1 cellular context compared by ENCODE assay signal in the genomic region with DNA sequence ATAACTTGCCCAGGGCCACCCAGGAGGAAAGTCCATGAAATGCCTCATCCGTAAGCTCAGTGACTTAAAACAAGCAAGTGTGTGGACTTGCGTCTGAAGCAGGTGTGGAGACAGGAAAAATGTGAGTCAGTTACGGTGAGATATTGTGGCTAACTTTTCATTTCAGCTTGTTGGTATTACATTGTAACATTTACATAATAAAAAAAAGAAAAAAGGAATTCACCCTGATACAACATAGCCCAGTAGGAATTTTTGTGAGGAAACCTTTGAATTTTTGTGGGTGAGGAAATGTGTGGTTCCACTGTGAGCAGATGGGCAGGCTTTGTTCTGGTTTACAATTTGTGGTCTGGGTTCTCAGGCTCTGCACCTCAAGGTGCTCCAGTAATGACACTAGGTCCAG.
TF ChIP-seq lines count a peak whose summit lies in the region.

No MANE protein-coding gene starts in this region.

TF ChIP-seq in WTC11, 78 proteins besides CTCF, POLR2A, EP300 and RAD21 (continued from another document):
- no peak for TF ChIP-seq CBFB (CRISPR knock-in tag; IDR thresholded peaks at IDR 0.05; ENCODE audit: low read depth)
- TF ChIP-seq PRRX2 (CRISPR knock-in tag; IDR thresholded peaks at IDR 0.05), result no peak
- no peak for TF ChIP-seq GRHL2 (CRISPR knock-in tag; IDR thresholded peaks at IDR 0.05; ENCODE audit: insufficient replicate concordance, severe bottlenecking)
- no peak for TF ChIP-seq NFYB (CRISPR knock-in tag; conservative IDR thresholded peaks at IDR 0.05; ENCODE audit: low read depth)
- TF ChIP-seq TEAD1 (CRISPR knock-in tag; IDR thresholded peaks at IDR 0.05), result no peak
- no peak for TF ChIP-seq NFE2L1 (CRISPR knock-in tag; IDR thresholded peaks at IDR 0.05)
- no peak for TF ChIP-seq ZBTB21 (CRISPR knock-in tag; IDR thresholded peaks at IDR 0.05; ENCODE audit: borderline replicate concordance)
- TF ChIP-seq, protein P1, sequence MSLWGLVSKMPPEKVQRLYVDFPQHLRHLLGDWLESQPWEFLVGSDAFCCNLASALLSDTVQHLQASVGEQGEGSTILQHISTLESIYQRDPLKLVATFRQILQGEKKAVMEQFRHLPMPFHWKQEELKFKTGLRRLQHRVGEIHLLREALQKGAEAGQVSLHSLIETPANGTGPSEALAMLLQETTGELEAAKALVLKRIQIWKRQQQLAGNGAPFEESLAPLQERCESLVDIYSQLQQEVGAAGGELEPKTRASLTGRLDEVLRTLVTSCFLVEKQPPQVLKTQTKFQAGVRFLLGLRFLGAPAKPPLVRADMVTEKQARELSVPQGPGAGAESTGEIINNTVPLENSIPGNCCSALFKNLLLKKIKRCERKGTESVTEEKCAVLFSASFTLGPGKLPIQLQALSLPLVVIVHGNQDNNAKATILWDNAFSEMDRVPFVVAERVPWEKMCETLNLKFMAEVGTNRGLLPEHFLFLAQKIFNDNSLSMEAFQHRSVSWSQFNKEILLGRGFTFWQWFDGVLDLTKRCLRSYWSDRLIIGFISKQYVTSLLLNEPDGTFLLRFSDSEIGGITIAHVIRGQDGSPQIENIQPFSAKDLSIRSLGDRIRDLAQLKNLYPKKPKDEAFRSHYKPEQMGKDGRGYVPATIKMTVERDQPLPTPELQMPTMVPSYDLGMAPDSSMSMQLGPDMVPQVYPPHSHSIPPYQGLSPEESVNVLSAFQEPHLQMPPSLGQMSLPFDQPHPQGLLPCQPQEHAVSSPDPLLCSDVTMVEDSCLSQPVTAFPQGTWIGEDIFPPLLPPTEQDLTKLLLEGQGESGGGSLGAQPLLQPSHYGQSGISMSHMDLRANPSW (CRISPR knock-in tag; conservative IDR thresholded peaks at IDR 0.05; ENCODE audit: low read depth), result no peak
- TF ChIP-seq, protein P2, sequence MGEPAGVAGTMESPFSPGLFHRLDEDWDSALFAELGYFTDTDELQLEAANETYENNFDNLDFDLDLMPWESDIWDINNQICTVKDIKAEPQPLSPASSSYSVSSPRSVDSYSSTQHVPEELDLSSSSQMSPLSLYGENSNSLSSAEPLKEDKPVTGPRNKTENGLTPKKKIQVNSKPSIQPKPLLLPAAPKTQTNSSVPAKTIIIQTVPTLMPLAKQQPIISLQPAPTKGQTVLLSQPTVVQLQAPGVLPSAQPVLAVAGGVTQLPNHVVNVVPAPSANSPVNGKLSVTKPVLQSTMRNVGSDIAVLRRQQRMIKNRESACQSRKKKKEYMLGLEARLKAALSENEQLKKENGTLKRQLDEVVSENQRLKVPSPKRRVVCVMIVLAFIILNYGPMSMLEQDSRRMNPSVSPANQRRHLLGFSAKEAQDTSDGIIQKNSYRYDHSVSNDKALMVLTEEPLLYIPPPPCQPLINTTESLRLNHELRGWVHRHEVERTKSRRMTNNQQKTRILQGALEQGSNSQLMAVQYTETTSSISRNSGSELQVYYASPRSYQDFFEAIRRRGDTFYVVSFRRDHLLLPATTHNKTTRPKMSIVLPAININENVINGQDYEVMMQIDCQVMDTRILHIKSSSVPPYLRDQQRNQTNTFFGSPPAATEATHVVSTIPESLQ (CRISPR knock-in tag; IDR thresholded peaks at IDR 0.05), result no peak
